In the genomic region with DNA sequence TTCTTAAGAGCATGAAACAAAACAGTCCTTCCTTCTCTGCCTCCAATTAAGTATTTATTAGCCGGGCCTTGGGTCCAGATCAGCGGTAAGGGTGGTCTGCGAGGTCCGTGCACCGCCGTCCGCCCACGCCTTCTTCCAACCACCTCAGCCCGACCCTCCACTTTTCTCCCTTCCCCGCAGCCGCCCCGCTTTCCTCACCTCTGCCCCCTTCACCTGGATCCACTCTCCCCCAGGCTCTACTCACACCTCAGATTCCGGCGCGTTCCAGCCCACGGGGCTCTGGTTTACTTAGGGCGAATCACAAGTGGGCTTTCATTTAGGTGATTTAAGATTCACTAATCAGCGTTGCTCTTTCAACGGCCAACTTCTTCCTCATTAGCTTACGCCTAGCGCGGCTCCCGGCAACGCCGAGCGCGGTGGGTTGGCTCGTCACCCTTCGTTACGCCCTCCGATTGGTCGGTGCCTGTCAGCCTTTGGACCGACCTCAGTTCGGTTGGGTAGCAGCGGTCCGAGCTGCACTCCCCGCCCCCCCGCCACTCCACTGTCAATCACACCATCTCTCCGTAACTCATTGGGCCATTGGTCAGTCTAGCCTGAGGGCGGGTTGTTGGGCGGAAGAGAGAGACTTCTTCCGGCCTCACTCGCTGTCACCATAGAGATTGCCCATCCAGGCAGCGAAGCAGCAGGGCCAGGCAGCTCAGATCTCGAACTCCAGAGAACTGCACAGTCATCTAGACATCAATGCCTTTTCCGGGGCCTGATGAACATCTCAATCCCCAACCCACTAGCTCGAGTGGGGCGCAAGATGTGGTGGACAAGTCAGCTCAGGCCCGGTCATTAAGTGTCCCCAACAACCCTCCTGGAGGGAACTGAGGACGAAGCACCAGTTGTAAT, we compare ENCODE assay signal across 8 cellular contexts. TPM values are rescaled to one million over a fixed set of nuclear protein-coding genes. Genes with fewer than 3 reads are reported as not detected.
DNase-seq lines count a peak whose midpoint lies in the region; ATAC-seq and TF ChIP-seq lines count a peak whose summit lies in the region.

A gene (minus strand): TSS at position 286 of the 894 bp plus-strand sequence. CDS start 9,385 bp downstream, outside the sequence.

- H3K4me1 Mint-ChIP-seq in natural killer cell, result peaks cover 17 to 23% of the 10 kb centered on the region in 2 donors

- H3K9me3 Mint-ChIP-seq in natural killer cell, result no peaks in the 10 kb centered on the region

- DNase-seq in ELF-1 (ENCODE audit: low read depth, low spot score) (peak; percentile 100), H7 (peak; percentile 96), M059J (ENCODE audit: low read depth) (peak; percentile 99), SHP77 (lab: John Stamatoyannopoulos, UW) (peak; percentile 96 to 97), fibroblast of peridontal ligament (ENCODE audit: extremely low read depth) (peak; percentile 99), natural killer cell (peak; percentile 90)
- peak; percentile 94 for DNase-seq in activated effector memory CD4-positive, alpha-beta T cell treated with Interleukin-2 at 50 U/mL for 16 hours
- DNase-seq in stimulated activated naive CD4-positive, alpha-beta T cell treated with Interleukin-2 at 50 U/mL for 16 hours (lab: John Stamatoyannopoulos, UW), result peak; percentile 97

- H3K36me3 ChIP-seq in H7 (replicated peaks; ENCODE audit: control insufficient read depth, insufficient read depth, low read length), result peaks cover 1% of the 10 kb centered on the region; the same call in 1 of the 2 replicates

- intact Hi-C loops in natural killer cell (cut with micrococcal nuclease), result loop anchor here (1.0 to 10.0 kb wide), 4 partner anchors 49 to 483 kb away; a partner anchor contains a TSS

- H3K27ac Mint-ChIP-seq in natural killer cell, result peak within 1 kb of the TSS; percentile 95 to 99

- H3K27me3 Mint-ChIP-seq in natural killer cell (ENCODE audit: low read depth in 2 of 2), result peaks cover 0 to 9% of the 10 kb centered on the region in 2 donors

- H3K36me3 Mint-ChIP-seq in natural killer cell, result no peaks in the 10 kb centered on the region

- peak within 1 kb of the TSS; percentile 99 for H3K4me3 Mint-ChIP-seq in natural killer cell

- H3K4me3 ChIP-seq in H7 (ENCODE audit: insufficient read depth, low read depth, low read length), result peak within 1 kb of the TSS; percentile 81

- TF ChIP-seq CTCF in natural killer cell (IDR thresholded peaks at IDR 0.05), result no peak

- H3K27me3 ChIP-seq in H7 (ENCODE audit: control insufficient read depth, insufficient read depth, low read length), result no peaks in the 10 kb centered on the region

- ATAC-seq in natural killer cell, result peak; percentile 92 to 98 (median 95)

RNA-seq across cellular contexts. Expression of the gene that starts here (rescaled TPM):
- 22.7 and 31.9 TPM in 2 replicates for total RNA-seq in H7 (2014; rRNA removed; shearing (Covaris generic))
- 24.0 and 32.7 TPM in 2 replicates for total RNA-seq in M059J (2014; rRNA removed; shearing (Covaris generic))
- total RNA-seq in natural killer cell, result 10 to 100 TPM; 10.0 to 14.2 (median 12.1) TPM

Comparison
In these comparisons a context has a peak if more than half of its experiments do, and no peak if none do; other contexts are left out.
1. Peak in every context shown above with its lines: DNase-seq, ATAC-seq and H3K4me3 ChIP-seq.